ENCODE assay signal across 24 cellular contexts in the genomic region with DNA sequence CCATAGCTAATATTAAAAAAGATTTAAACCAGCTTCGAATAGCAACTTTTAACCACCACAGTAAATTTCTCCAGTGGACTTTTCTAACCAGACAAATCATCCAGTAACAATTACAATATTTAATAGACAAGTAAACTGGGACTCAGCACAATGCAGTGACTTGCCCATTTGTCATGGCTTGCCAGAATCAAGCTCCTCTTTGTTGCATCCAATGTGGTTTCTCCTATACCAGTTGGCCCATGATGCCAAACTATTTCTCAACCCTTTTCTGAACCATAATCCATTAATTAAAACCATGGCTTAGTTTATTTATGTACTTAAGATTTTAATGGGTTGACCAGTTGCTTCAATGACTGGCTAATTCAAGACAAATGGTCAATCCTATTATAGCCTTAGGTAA.
"Had no signal": no experiment of that assay in that cellular context is flagged by ENCODE, and none has a peak within 500 bp of the region (broad histone marks: within the 10 kb centered on the region; RNA-seq: fewer than 3 reads in every experiment).

No MANE protein-coding gene starts in this region.

- H3K4me3 Mint-ChIP-seq: memory B cell; naive thymus-derived CD4-positive, alpha-beta T cell; natural killer cell treated with Interleukin-12 subunit alpha and Interleukin-12 subunit beta and Interleukin-15 and Interleukin-18, amount 100 ng/mL, for 72 hours; stimulated activated naive B cell treated with anti-CD40 and anti-IgM and Interleukin-4, amounts not matched to agents 10 μg/mL and 1 μg/mL and 100 μg/mL, for 72 hours had no signal

- ATAC-seq: mucosa of descending colon; naive thymus-derived CD4-positive, alpha-beta T cell; natural killer cell treated with Interleukin-12 subunit alpha and Interleukin-12 subunit beta and Interleukin-15 and Interleukin-18, amount 100 ng/mL, for 72 hours; right lobe of liver; stimulated activated naive B cell treated with anti-CD40 and anti-IgM and Interleukin-4, amounts not matched to agents 10 μg/mL and 1 μg/mL and 100 μg/mL, for 72 hours; stimulated activated naive CD8-positive, alpha-beta T cell treated with anti-CD3 and anti-CD28 coated beads, Interleukin-15, Interleukin-2, amounts not matched to agents 100 U/mL and 50 U/mL, for 24 hours had no signal

- H3K27me3 Mint-ChIP-seq: memory B cell; naive thymus-derived CD4-positive, alpha-beta T cell; natural killer cell treated with Interleukin-12 subunit alpha and Interleukin-12 subunit beta and Interleukin-15 and Interleukin-18, amount 100 ng/mL, for 72 hours; progenitor cell of endocrine pancreas; stimulated activated naive B cell treated with anti-CD40 and anti-IgM and Interleukin-4, amounts not matched to agents 10 μg/mL and 1 μg/mL and 100 μg/mL, for 72 hours had no signal

- H2AFZ ChIP-seq: hepatocyte had no signal

- H3K4me1 ChIP-seq: left ventricle myocardium inferior, right atrium auricular region, right lobe of liver, stomach, testis, transverse colon, upper lobe of left lung had no signal

- DNase-seq: islet precursor cell; left ventricle myocardium inferior; midbrain; mucosa of descending colon; naive thymus-derived CD4-positive, alpha-beta T cell; ovary; right lobe of liver; stimulated activated CD4-positive, alpha-beta T cell treated with anti-CD3 and anti-CD28 coated beads, Interleukin-12 subunit alpha, Interleukin-12 subunit beta, amount 100 ng/mL, for 4 hours; stimulated activated CD4-positive, alpha-beta T cell treated with anti-CD3 and anti-CD28 coated beads, Interleukin-15, amount 100 ng/mL, for 24 hours; stimulated activated CD4-positive, alpha-beta T cell treated with anti-CD3 and anti-CD28 coated beads, Interleukin-2, amount 100 ng/mL, for 24 hours; stimulated activated CD4-positive, alpha-beta T cell treated with anti-CD3 and anti-CD28 coated beads, Interleukin-4, amount 100 ng/mL, for 1 hour; stimulated activated naive B cell treated with anti-CD40 and anti-IgM and Interleukin-4, amounts not matched to agents 10 μg/mL and 1 μg/mL and 100 μg/mL, for 72 hours; stimulated activated naive CD8-positive, alpha-beta T cell treated with anti-CD3 and anti-CD28 coated beads, Interleukin-15, Interleukin-2, amounts not matched to agents 100 U/mL and 50 U/mL, for 24 hours; stomach; testis; thyroid gland; transverse colon; upper lobe of left lung had no signal

- H3K36me3 Mint-ChIP-seq: memory B cell; naive thymus-derived CD4-positive, alpha-beta T cell; natural killer cell treated with Interleukin-12 subunit alpha and Interleukin-12 subunit beta and Interleukin-15 and Interleukin-18, amount 100 ng/mL, for 72 hours; stimulated activated naive B cell treated with anti-CD40 and anti-IgM and Interleukin-4, amounts not matched to agents 10 μg/mL and 1 μg/mL and 100 μg/mL, for 72 hours had no signal

- H3K9me3 Mint-ChIP-seq: memory B cell had no signal

- H3K4me2 ChIP-seq: hepatocyte had no signal

- H3K27me3 ChIP-seq: hepatocyte, ovary, right atrium auricular region, stomach, testis, thyroid gland, transverse colon, upper lobe of left lung had no signal

- H3K27ac Mint-ChIP-seq: memory B cell; naive thymus-derived CD4-positive, alpha-beta T cell; natural killer cell treated with Interleukin-12 subunit alpha and Interleukin-12 subunit beta and Interleukin-15 and Interleukin-18, amount 100 ng/mL, for 72 hours; progenitor cell of endocrine pancreas; stimulated activated naive B cell treated with anti-CD40 and anti-IgM and Interleukin-4, amounts not matched to agents 10 μg/mL and 1 μg/mL and 100 μg/mL, for 72 hours had no signal

- H3K9me3 ChIP-seq: left ventricle myocardium inferior, mucosa of descending colon, ovary, right atrium auricular region, right lobe of liver, stomach, testis, thyroid gland, transverse colon, upper lobe of left lung had no signal

- H3K36me3 ChIP-seq: left ventricle myocardium inferior, ovary, right atrium auricular region, right lobe of liver, stomach, thyroid gland, transverse colon, upper lobe of left lung had no signal

- H3K79me2 ChIP-seq: hepatocyte had no signal

- H3K4me3 ChIP-seq: hepatocyte, left ventricle myocardium inferior, lung, mucosa of descending colon, ovary, right atrium auricular region, right lobe of liver, stomach, testis, thyroid gland, transverse colon, upper lobe of left lung had no signal

- H3K4me1 Mint-ChIP-seq: memory B cell; naive thymus-derived CD4-positive, alpha-beta T cell; stimulated activated naive B cell treated with anti-CD40 and anti-IgM and Interleukin-4, amounts not matched to agents 10 μg/mL and 1 μg/mL and 100 μg/mL, for 72 hours had no signal

- H3K27ac ChIP-seq: hepatocyte, left ventricle myocardium inferior, ovary, right atrium auricular region, right lobe of liver, stomach, testis, thyroid gland, transverse colon, upper lobe of left lung had no signal
